ENCODE assay signal across 9 cellular contexts in the genomic region with DNA sequence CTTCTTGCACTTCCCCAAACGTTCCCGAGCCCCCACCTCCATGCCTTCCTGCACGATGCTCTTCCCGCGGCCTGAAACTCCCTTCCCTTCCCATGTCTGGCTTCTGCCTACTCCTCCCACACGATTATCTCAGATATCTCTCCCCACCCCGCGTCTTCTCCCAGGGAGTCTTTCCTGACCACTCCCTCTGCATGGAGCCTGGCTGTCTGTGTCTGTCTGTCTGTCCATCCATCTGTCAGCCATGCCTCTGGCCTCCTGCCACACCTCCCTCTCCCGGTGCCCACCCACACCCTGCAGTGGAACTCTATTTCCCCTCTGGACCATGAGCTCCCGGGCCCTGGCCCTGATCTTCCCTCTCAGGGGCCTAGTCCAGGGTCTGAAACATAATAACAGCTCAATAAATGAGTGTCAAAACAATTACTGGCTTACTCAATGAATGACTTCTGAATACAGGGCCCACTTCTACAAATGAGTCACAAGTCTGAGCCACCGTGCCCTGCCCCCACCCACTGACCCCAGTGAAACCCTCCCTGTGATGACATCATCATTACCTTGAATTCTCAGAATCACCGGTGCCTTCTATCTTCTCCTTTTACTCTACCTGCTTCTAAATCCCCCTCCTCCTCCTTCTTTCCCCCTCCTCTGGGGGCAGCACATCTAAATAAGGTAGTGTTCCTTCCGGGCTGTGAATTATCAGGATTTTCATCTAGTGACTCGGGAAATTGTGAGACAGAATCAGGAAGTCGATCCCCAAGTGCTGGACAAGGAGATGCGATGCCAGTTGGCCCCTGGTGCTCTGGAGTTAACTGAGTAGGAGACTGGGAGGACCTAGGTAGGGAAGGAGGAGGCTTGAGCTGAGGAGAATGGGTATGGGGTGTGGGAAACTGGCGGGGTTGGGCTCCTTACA. TPM values are rescaled to one million over a fixed set of nuclear protein-coding genes. Genes with fewer than 3 reads are reported as not detected.
DNase-seq lines count a peak whose midpoint lies in the region; ATAC-seq and TF ChIP-seq lines count a peak whose summit lies in the region.
"Had no signal": no experiment of that assay in that cellular context is flagged by ENCODE, and none has a peak within 500 bp of the region (broad histone marks: within the 10 kb centered on the region; RNA-seq: fewer than 3 reads in every experiment).

No MANE protein-coding gene starts in this region.

- intact Hi-C loops in activated CD4-positive, alpha-beta memory T cell treated with anti-CD3 and anti-CD28 coated beads for 36 hours (cut with micrococcal nuclease) = loop anchor here (1.0 to 5.0 kb wide), 8 partner anchors 39 to 747 kb away; a partner anchor contains a TSS

- no peaks in the 10 kb centered on the region for H3K27me3 Mint-ChIP-seq in activated CD4-positive, alpha-beta memory T cell treated with anti-CD3 and anti-CD28 coated beads for 36 hours

- ATAC-seq in HG02970 (IDR thresholded peaks at IDR 0.05; ENCODE audit: low FRiP score, unreplicated experiment) (no peak), HG02852 (IDR thresholded peaks at IDR 0.05; ENCODE audit: unreplicated experiment) (no peak)

- H3K36me3 Mint-ChIP-seq in activated CD4-positive, alpha-beta memory T cell treated with anti-CD3 and anti-CD28 coated beads for 36 hours = no peaks in the 10 kb centered on the region

- CTCF ChIA-PET in activated CD4-positive, alpha-beta memory T cell treated with anti-CD3 and anti-CD28 coated beads for 36 hours (lab: Charles Lee) = interaction anchor here (0.6 to 2.2 kb wide), 6 partner anchors 11 to 727 kb away, joined by 3 to 8 read pairs (median 3); a partner anchor contains a TSS

- peaks cover 73% of the 10 kb centered on the region for H3K4me1 Mint-ChIP-seq in activated CD4-positive, alpha-beta memory T cell treated with anti-CD3 and anti-CD28 coated beads for 36 hours (ENCODE audit: low read depth)

- H3K27ac Mint-ChIP-seq in activated CD4-positive, alpha-beta memory T cell treated with anti-CD3 and anti-CD28 coated beads for 36 hours = peak overlapping the region; percentile 99

- DNase-seq in HT1080 (ENCODE audit: low read depth) = peak; percentile 75
- DNase-seq in activated CD4-positive, alpha-beta memory T cell treated with anti-CD3 and anti-CD28 coated beads for 36 hours = peak; percentile 96
- peak; percentile 67 for DNase-seq in fibroblast of mammary gland (ENCODE audit: low read depth)
- DNase-seq in stimulated activated CD8-positive, alpha-beta memory T cell treated with anti-CD3 and anti-CD28 coated beads, Interleukin-15, amount 100 ng/mL, for 1 hour (ENCODE audit: low read depth) = peak; percentile 12
- no peak for DNase-seq in DMS79 (lab: John Stamatoyannopoulos, UW)
- DNase-seq in C1 segment of cervical spinal cord (lab: John Stamatoyannopoulos, UW) = no peak

- no peak overlapping the region for H3K4me3 ChIP-seq in fibroblast of mammary gland (ENCODE audit: control insufficient read depth, low read depth, low read length)
- H3K4me3 ChIP-seq: lung had no signal

- POLR2A ChIA-PET in activated CD4-positive, alpha-beta memory T cell treated with anti-CD3 and anti-CD28 coated beads for 36 hours (lab: Charles Lee) = interaction anchor here (0.7 to 3.2 kb wide), 14 partner anchors 16 to 696 kb away, joined by 3 to 37 read pairs (median 4); a partner anchor contains a TSS

- no peaks in the 10 kb centered on the region for H3K9me3 Mint-ChIP-seq in activated CD4-positive, alpha-beta memory T cell treated with anti-CD3 and anti-CD28 coated beads for 36 hours

- peak overlapping the region; percentile 79 for H3K4me3 Mint-ChIP-seq in activated CD4-positive, alpha-beta memory T cell treated with anti-CD3 and anti-CD28 coated beads for 36 hours

- TF ChIP-seq CTCF in fibroblast of mammary gland (conservative IDR thresholded peaks at IDR 0.05; ENCODE audit: control insufficient read depth, insufficient read depth, low read depth, low read length) = no peak

RNA-seq across cellular contexts. Expression of a gene that starts 46.1 kb away (rescaled TPM):
- total RNA-seq in HT1080 (2014; rRNA removed; shearing (Covaris generic)) = 1.2 and 1.8 TPM in 2 replicates
- polyA plus RNA-seq in HT1080 (2015; cell fraction: cytosol; rRNA removed) = 0.31 and 0.33 TPM in 2 replicates
- polyA plus RNA-seq in HT1080 (2015; cell fraction: nucleus; rRNA removed) = 0.41 and 1.8 TPM in 2 replicates
- total RNA-seq in activated CD4-positive, alpha-beta memory T cell treated with anti-CD3 and anti-CD28 coated beads for 36 hours = under 1 TPM; 0.64 to 0.85 TPM

RNA-seq across cellular contexts. Expression of a gene that starts 57.1 kb away (rescaled TPM):
- 61.2 and 73.5 TPM in 2 replicates for total RNA-seq in HT1080 (2014; rRNA removed; shearing (Covaris generic))
- 60.8 and 68.6 TPM in 2 replicates for polyA plus RNA-seq in HT1080 (2015; cell fraction: cytosol; rRNA removed)
- polyA plus RNA-seq in HT1080 (2015; cell fraction: nucleus; rRNA removed) = 142 and 150 TPM in 2 replicates
- total RNA-seq in activated CD4-positive, alpha-beta memory T cell treated with anti-CD3 and anti-CD28 coated beads for 36 hours = 100 to 1,000 TPM; 172 to 182 TPM

Comparison
In these comparisons a context has a peak if more than half of its experiments do, and no peak if none do; other contexts are left out.
1. DNase-seq: peak in HT1080 (single experiment), activated CD4-positive, alpha-beta memory T cell treated with anti-CD3 and anti-CD28 coated beads for 36 hours (single experiment), fibroblast of mammary gland (single experiment) and stimulated activated CD8-positive, alpha-beta memory T cell treated with anti-CD3 and anti-CD28 coated beads, Interleukin-15, amount 100 ng/mL, for 1 hour (single experiment); none in DMS79 (single experiment) and C1 segment of cervical spinal cord (0 of 14).